Comparison of ENCODE assay signal across 22 cellular contexts in genomic region chr10:132234860-132235259, GRCh38. TPM values are rescaled to one million over a fixed set of nuclear protein-coding genes. Genes with fewer than 3 reads are reported as not detected.
DNase-seq lines count a peak whose midpoint lies in the region; ATAC-seq, FAIRE-seq and TF ChIP-seq lines count a peak whose summit lies in the region.
"Had no signal": no experiment of that assay in that cellular context is flagged by ENCODE, and none has a peak within 500 bp of the region (broad histone marks: within the 10 kb centered on the region; RNA-seq: fewer than 3 reads in every experiment).

No MANE protein-coding gene starts in this region.

- no peak overlapping the region for H2BK5ac ChIP-seq in neuronal stem cell (ENCODE audit: low read length)

- H3K4me3 ChIP-seq in HepG2 (replicated peaks in 1 of 3; ENCODE audit: insufficient read depth in 1 of 3, low read depth in 2 of 3, low read length in 3 of 3) = no peak overlapping the region
- H3K4me3 ChIP-seq in right lobe of liver = no peak overlapping the region
- H3K4me3 ChIP-seq in neuronal stem cell (ENCODE audit: low read length in 2 of 2) = no peak overlapping the region
- H3K4me3 ChIP-seq in mucosa of descending colon = no peak overlapping the region
- H3K4me3 ChIP-seq: GM23248 had no signal

- intact Hi-C loops in HepG2 (cut with micrococcal nuclease; ENCODE audit: unreplicated experiment) (no loop called here), right lobe of liver (cut with DNase I) (no loop called here), mucosa of descending colon (cut with DNase I, micrococcal nuclease) (no loop called here)

- H2AK5ac ChIP-seq in neuronal stem cell (ENCODE audit: low read depth, low read length) = peak overlapping the region; percentile 40

- H4K91ac ChIP-seq in neuronal stem cell (ENCODE audit: low read depth, low read length, poor library complexity) = no peak overlapping the region

- no peak overlapping the region for H2BK120ac ChIP-seq in neuronal stem cell (ENCODE audit: low read depth, low read length)

- TF ChIP-seq CTCF in HepG2 (CRISPR knock-in tag; IDR thresholded peaks at IDR 0.05) (no peak), right lobe of liver (IDR thresholded peaks at IDR 0.05) (no peak), mucosa of descending colon (IDR thresholded peaks at IDR 0.05) (no peak)

- H4K8ac ChIP-seq in neuronal stem cell (ENCODE audit: low read depth, low read length) = no peak overlapping the region

- H3K4ac ChIP-seq in neuronal stem cell (ENCODE audit: low read length) = no peak overlapping the region

- no peak for TF ChIP-seq EP300 in HepG2 (IDR thresholded peaks at IDR 0.05; ENCODE audit: low read depth in 2 of 2, low read length in 2 of 2)
- no peak for TF ChIP-seq EP300 in HepG2 (CRISPR knock-in tag; IDR thresholded peaks at IDR 0.05; ENCODE audit: borderline replicate concordance)

- no peaks in the 10 kb centered on the region for H4K20me1 ChIP-seq in HepG2 (ENCODE audit: insufficient read depth, low read length)

- DNase-seq in HepG2 (ENCODE audit: low spot score) = no peak
- DNase-seq in right lobe of liver = no peak
- no peak for DNase-seq in HTR-8/SVneo (ENCODE audit: insufficient read length, low spot score)
- DNase-seq in neuronal stem cell (ENCODE audit: low spot score) = no peak
- no peak for DNase-seq in NCI-H510A treated with DMSO at 0.1 percent for 48 hours (lab: John Stamatoyannopoulos, UW)
- no peak for DNase-seq in NCI-H128 (lab: John Stamatoyannopoulos, UW; ENCODE audit: unreplicated experiment)
- no peak for DNase-seq in mucosa of descending colon
- DNase-seq: C1 segment of cervical spinal cord, Calu3, COR-L47, DMS53, DMS79 treated with DMSO at 0.1 percent for 48 hours, GF-D8, GM23248, H7, HFFc6 had no signal

- ATAC-seq in HepG2 (no peak), right lobe of liver (no peak), mucosa of descending colon (no peak)
- ATAC-seq: HCT116 had no signal

- no peak overlapping the region for H2BK15ac ChIP-seq in neuronal stem cell (ENCODE audit: low read length)

- H3K23ac ChIP-seq in neuronal stem cell (ENCODE audit: low read depth, low read length, poor library complexity) = peak overlapping the region; percentile 85

- no peak overlapping the region for H3K4me2 ChIP-seq in HepG2 (ENCODE audit: low read depth, low read length)
- no peak overlapping the region for H3K4me2 ChIP-seq in neuronal stem cell (ENCODE audit: insufficient read depth, low read length, poor library complexity, severe bottlenecking)

- in situ Hi-C loops in HepG2 (cut with HindIII; ENCODE audit: extremely low pct_ligation_motif_present, low pct_unique_long_range_greater_than_20kb) = no loop called here

- peak overlapping the region; percentile 14 for H2BK12ac ChIP-seq in neuronal stem cell (ENCODE audit: low read length)

- H3K79me2 ChIP-seq in HepG2 (ENCODE audit: insufficient read depth, low read length) = no peaks in the 10 kb centered on the region

- no peak overlapping the region for H2AFZ ChIP-seq in HepG2 (ENCODE audit: low read length)
- H2AFZ ChIP-seq in neuronal stem cell (ENCODE audit: low read length) = no peak overlapping the region
- H2AFZ ChIP-seq: GM23248 had no signal

- no peak for TF ChIP-seq RAD21 in HepG2 (CRISPR knock-in tag; IDR thresholded peaks at IDR 0.05)

- BruUV-seq in HepG2 (replicated peaks; lab: Mats Ljungman, UMichigan) = no TSS peak

- H3K36me3 ChIP-seq in HepG2 (replicated peaks in 1 of 2; ENCODE audit: control insufficient read depth in 1 of 2, insufficient read depth in 2 of 2, low read length in 2 of 2) (no peaks in the 10 kb centered on the region), right lobe of liver (no peaks in the 10 kb centered on the region), neuronal stem cell (replicated peaks in 1 of 2; ENCODE audit: control insufficient read depth in 2 of 2, insufficient read depth in 2 of 2, low read length in 2 of 2) (peaks cover 0 to 3% of the 10 kb centered on the region in 2 donors), mucosa of descending colon (ENCODE audit: low read depth) (no peaks in the 10 kb centered on the region)

- no peak for TF ChIP-seq POLR2A in HepG2 (IDR thresholded peaks at IDR 0.05; ENCODE audit: insufficient read depth in 1 of 2, low read depth in 2 of 2, low read length in 2 of 2)
- TF ChIP-seq POLR2A in right lobe of liver (IDR thresholded peaks at IDR 0.05) = no peak

- H3K27me3 ChIP-seq in HepG2 (ENCODE audit: control insufficient read depth in 1 of 2, insufficient read depth in 2 of 2, low read length in 2 of 2) (no peaks in the 10 kb centered on the region), right lobe of liver (no peaks in the 10 kb centered on the region), neuronal stem cell (ENCODE audit: control insufficient read depth in 3 of 3, insufficient read depth in 3 of 3, low read depth in 1 of 3, low read length in 3 of 3) (no peaks in the 10 kb centered on the region)

- POLR2A ChIA-PET in HepG2 (lab: Yijun Ruan, JAX) = no interaction called here

- FAIRE-seq in HepG2 (lab: Jason Lieb, UNC) (no peak), HTR-8/SVneo (lab: Jason Lieb, UNC) (peak; percentile 33)
- FAIRE-seq: A204.1, GM12891, GM18507, H1 had no signal

- H3K9ac ChIP-seq in HepG2 (ENCODE audit: insufficient read depth, low read depth, low read length) (no peak overlapping the region), neuronal stem cell (ENCODE audit: low read depth, low read length, poor library complexity) (peak overlapping the region; percentile 55)
- H3K9ac ChIP-seq: GM23248 had no signal

- H3K14ac ChIP-seq in neuronal stem cell (ENCODE audit: low read length) = no peak overlapping the region

- H3K9me3 ChIP-seq in HepG2 (ENCODE audit: low read length) (no peaks in the 10 kb centered on the region), right lobe of liver (no peaks in the 10 kb centered on the region), neuronal stem cell (replicated peaks in 1 of 2; ENCODE audit: control insufficient read depth in 2 of 2, insufficient read depth in 1 of 2, low read depth in 1 of 2, low read length in 2 of 2) (no peaks in the 10 kb centered on the region), mucosa of descending colon (no peaks in the 10 kb centered on the region)

- peaks cover 6% of the 10 kb centered on the region for H3K79me1 ChIP-seq in neuronal stem cell (ENCODE audit: low read depth, low read length)

- 95% methylated on average over 6 of the region's 6 CpGs for WGBS in HepG2 (ENCODE audit: low lambda C conversion rate)
- WGBS in right lobe of liver (ENCODE audit: insufficient coverage, low coverage, low lambda C conversion rate, missing lambda C conversion rate) = 93% methylated on average over 6 of the region's 6 CpGs
- no CpG with 5 or more reads among the region's 6 CpGs for WGBS in neuronal stem cell (ENCODE audit: extremely low coverage in 2 of 2, insufficient read length in 2 of 2, insufficient replicate concordance in 1 of 2), 2 donors

- H3K27ac ChIP-seq in HepG2 (ENCODE audit: extremely low read length, insufficient read depth, low read length) = no peak overlapping the region
- H3K27ac ChIP-seq in right lobe of liver = no peak overlapping the region
- no peak overlapping the region for H3K27ac ChIP-seq in neuronal stem cell (replicated peaks; ENCODE audit: low read length)
- H3K27ac ChIP-seq: 22Rv1, GM23248 had no signal

- CTCF ChIA-PET in HepG2 (lab: Yijun Ruan, JAX; ENCODE audit: low intra/inter-chr PET ratio, low total read pairs) = no interaction called here

- no peaks in the 10 kb centered on the region for H3K4me1 ChIP-seq in HepG2 (ENCODE audit: insufficient read depth, low read length)
- H3K4me1 ChIP-seq in right lobe of liver = no peaks in the 10 kb centered on the region
- H3K4me1 ChIP-seq in neuronal stem cell (ENCODE audit: control insufficient read depth in 2 of 2, insufficient read depth in 1 of 2, low read depth in 1 of 2, low read length in 2 of 2) = peaks cover 7 to 15% of the 10 kb centered on the region in 2 donors
- H3K4me1 ChIP-seq in mucosa of descending colon (ENCODE audit: low read depth) = no peaks in the 10 kb centered on the region

- H3K18ac ChIP-seq in neuronal stem cell (ENCODE audit: low read length) = peak overlapping the region; percentile 58

TF ChIP-seq in HepG2, 621 proteins besides CTCF, POLR2A, EP300 and RAD21 (continues in another document):
- TF ChIP-seq ZNF652 (CRISPR knock-in tag; IDR thresholded peaks at IDR 0.05; ENCODE audit: borderline replicate concordance, low read depth) (no peak), XBP1 (CRISPR knock-in tag; IDR thresholded peaks at IDR 0.05) (no peak)

RNA-seq across cellular contexts. Expression of gene DPYSL4, which starts 48.1 kb away (rescaled TPM):
- total RNA-seq in HepG2 (2016; rRNA removed; fragmentation: Illumina TruSeq; extraction: Trizol) (0.38 and 0.84 TPM in 2 replicates), right lobe of liver (under 1 TPM in 3 of 6 experiments, not detected in 3; 0.24 to 0.31 (median 0.25) TPM), mucosa of descending colon (1 to 10 TPM in 1 of 3 donors, under 1 TPM in 2; 0.46 to 1.3 (median 0.55) TPM)
- total RNA-seq in HepG2 (2016; cell fraction: cytosol; rRNA removed; fragmentation: Illumina TruSeq; extraction: Trizol; ENCODE audit: low read depth) = 0.30 and 0.53 TPM in 2 replicates
- 0.28 and 0.67 TPM in 2 replicates for total RNA-seq in HepG2 (2016; cell fraction: insoluble cytoplasmic fraction; rRNA removed; fragmentation: Illumina TruSeq; extraction: Trizol)
- 0.65 and 0.72 TPM in 2 replicates for total RNA-seq in HepG2 (2016; cell fraction: membrane; rRNA removed; fragmentation: Illumina TruSeq; extraction: Trizol)
- 0.25 and 0.85 TPM in 2 replicates for total RNA-seq in HepG2 (2016; cell fraction: nucleus; rRNA removed; fragmentation: Illumina TruSeq; extraction: Trizol)
- polyA plus RNA-seq in HepG2 (2011; rRNA removed) = 1.2 and 2.1 TPM in 2 replicates
- 0.87 and 0.98 TPM in 2 replicates for polyA plus RNA-seq in HepG2 (2011; cell fraction: cytosol; rRNA removed)
- polyA plus RNA-seq in HepG2 (2011; cell fraction: nucleus; rRNA removed) = 6.5 and 9.7 TPM in 2 replicates
- polyA plus RNA-seq in HepG2 (2012) = 0.76 and 1.7 TPM in 2 replicates
- polyA plus RNA-seq in HepG2 (2016; cell fraction: cytosol; fragmentation: Illumina TruSeq; extraction: Trizol; ENCODE audit: low read depth) = 0.43 and 0.57 TPM in 2 replicates
- 0.42 and 0.70 TPM in 2 replicates for polyA plus RNA-seq in HepG2 (2016; cell fraction: insoluble cytoplasmic fraction; fragmentation: Illumina TruSeq; extraction: Trizol; ENCODE audit: low read depth)
- polyA plus RNA-seq in HepG2 (2016; cell fraction: membrane; fragmentation: Illumina TruSeq; extraction: Trizol; ENCODE audit: low read depth) = 0.53 and 0.62 TPM in 2 replicates
- polyA plus RNA-seq in HepG2 (2016; cell fraction: nucleus; fragmentation: Illumina TruSeq; extraction: Trizol; ENCODE audit: insufficient read depth, low read depth) = 1.1 and 1.7 TPM in 2 replicates
- polyA minus RNA-seq in HepG2 (2011; rRNA and poly(A)+ RNA removed; ENCODE audit: low replicate concordance) = 0.07 and 2.3 TPM in 2 replicates
- 1.1 and 1.6 TPM in 2 replicates for polyA minus RNA-seq in HepG2 (2011; cell fraction: cytosol; rRNA and poly(A)+ RNA removed)
- 1.2 TPM in 2 replicates for polyA minus RNA-seq in HepG2 (2011; cell fraction: nucleus; rRNA and poly(A)+ RNA removed)
- 27.1 TPM for polyA plus RNA-seq in neuronal stem cell (2013, experiment 1 of 2)
- 25.4 TPM for polyA plus RNA-seq in neuronal stem cell (2013, experiment 2 of 2)
- total RNA-seq: Calu3 had no signal
